ENCODE assay signal across 8 cellular contexts in genomic region chr3:47016934-47017435, GRCh38. TPM values are rescaled to one million over a fixed set of nuclear protein-coding genes. Genes with fewer than 3 reads are reported as not detected.
DNase-seq lines count a peak whose midpoint lies in the region; ATAC-seq and TF ChIP-seq lines count a peak whose summit lies in the region.

No MANE protein-coding gene starts in this region.

- H3K27me3 ChIP-seq in A673 (replicated peaks; ENCODE audit: insufficient read depth, low read depth, low read length, poor library complexity) (no peaks in the 10 kb centered on the region), Peyer's patch (no peaks in the 10 kb centered on the region), ovary (no peaks in the 10 kb centered on the region)

- H3K27me3 Mint-ChIP-seq in effector memory CD8-positive, alpha-beta T cell = no peaks in the 10 kb centered on the region

- no peaks in the 10 kb centered on the region for H3K9me3 Mint-ChIP-seq in effector memory CD8-positive, alpha-beta T cell

- H3K9me3 ChIP-seq in A673 (ENCODE audit: low read depth, low read length, poor library complexity, severe bottlenecking) (no peaks in the 10 kb centered on the region), Peyer's patch (no peaks in the 10 kb centered on the region), ovary (no peaks in the 10 kb centered on the region)

- WGBS in ovary, 3 donors = 33 to 48% (median 39%) methylated on average over 1 of the region's 1 CpG

- H3K36me3 Mint-ChIP-seq in effector memory CD8-positive, alpha-beta T cell (ENCODE audit: insufficient read depth) = peaks cover 40% of the 10 kb centered on the region

- H3K4me1 ChIP-seq in A673 (ENCODE audit: insufficient read depth, low read length, poor library complexity, severe bottlenecking) = peaks cover 15% of the 10 kb centered on the region
- peaks cover 0 to 13% (median 9%) of the 10 kb centered on the region in 4 donors for H3K4me1 ChIP-seq in Peyer's patch
- no peaks in the 10 kb centered on the region for H3K4me1 ChIP-seq in ovary (ENCODE audit: insufficient read depth)

- TF ChIP-seq CTCF in A673 (conservative IDR thresholded peaks at IDR 0.05; ENCODE audit: low read depth, low read length) (no peak), Peyer's patch (IDR thresholded peaks at IDR 0.05) (no peak), ovary (IDR thresholded peaks at IDR 0.05) (no peak)

- H3K27ac ChIP-seq in A673 (ENCODE audit: low read depth, low read length, poor library complexity, severe bottlenecking) = no peak overlapping the region
- H3K27ac ChIP-seq in Peyer's patch = peak overlapping the region; percentile 12 to 62 (median 42)
- no peak overlapping the region for H3K27ac ChIP-seq in ovary

- no peak for TF ChIP-seq EP300 in ovary (IDR thresholded peaks at IDR 0.05)

- intact Hi-C loops in A673 (cut with micrococcal nuclease; ENCODE audit: unreplicated experiment) (no loop called here), ovary (cut with DNase I) (loop anchor here in 2 of 4 donors (10.0 kb wide), 1 partner anchor 148 kb away; the partner anchor contains the start of gene SETD2 (in 2 of the 2))

- TF ChIP-seq POLR2A in Peyer's patch (IDR thresholded peaks at IDR 0.05) (no peak), ovary (IDR thresholded peaks at IDR 0.05) (no peak)

- no TSS peak for BruUV-seq in A673 (replicated peaks; lab: Mats Ljungman, UMichigan)

- ATAC-seq in GM18868 (IDR thresholded peaks at IDR 0.05; ENCODE audit: unreplicated experiment) = peak; percentile 58
- peak; percentile 82 for ATAC-seq in effector memory CD8-positive, alpha-beta T cell (replicated peaks)

- DNase-seq in A673 (ENCODE audit: low spot score) (peak; percentile 25), Peyer's patch (peak in 2 of 3 donors; percentile 52 to 72), NCI-H1694 treated with DMSO at 0.1 percent for 48 hours (lab: John Stamatoyannopoulos, UW) (no peak), NCI-H2107 (lab: John Stamatoyannopoulos, UW) (no peak), ovary (no peak)
- DNase-seq in effector memory CD8-positive, alpha-beta T cell = peak in 2 of 3 experiments; percentile 27 to 44
- DNase-seq in stimulated activated CD8-positive, alpha-beta memory T cell treated with anti-CD3 and anti-CD28 coated beads, Interleukin-4, amount 100 ng/mL, for 48 hours = peak; percentile 51

- no peak overlapping the region for H3K4me3 ChIP-seq in A673 (ENCODE audit: low read depth, low read length, poor library complexity, severe bottlenecking)
- H3K4me3 ChIP-seq in Peyer's patch = no peak overlapping the region
- no peak overlapping the region for H3K4me3 ChIP-seq in ovary

- POLR2A ChIA-PET in A673 (lab: Charles Lee; ENCODE audit: low non-redundant PET) = no interaction called here

- peaks cover 35 to 41% of the 10 kb centered on the region in 2 donors for H3K4me1 Mint-ChIP-seq in effector memory CD8-positive, alpha-beta T cell (ENCODE audit: low read depth in 2 of 2)

- H3K36me3 ChIP-seq in A673 (ENCODE audit: insufficient read depth, low read length, poor library complexity, severe bottlenecking) (no peaks in the 10 kb centered on the region), Peyer's patch (peaks cover 0 to 41% (median 0%) of the 10 kb centered on the region in 3 donors), ovary (no peaks in the 10 kb centered on the region)

- H3K27ac Mint-ChIP-seq in effector memory CD8-positive, alpha-beta T cell = peak overlapping the region; percentile 91 to 95

- H3K4me3 Mint-ChIP-seq in effector memory CD8-positive, alpha-beta T cell = peak overlapping the region; percentile 42 to 48

- CTCF ChIA-PET in A673 (lab: Charles Lee) = no interaction called here

RNA-seq across cellular contexts. Expression of gene NBEAL2, which starts 37.5 kb away (rescaled TPM):
- total RNA-seq in A673 (2021) (15.7 and 17.8 TPM in 2 replicates), Peyer's patch (100 to 1,000 TPM; 111 to 304 (median 229) TPM), ovary (10 to 100 TPM in 6 of 7 donors, 1 to 10 TPM in 1; 9.4 to 19.1 (median 14.0) TPM)
- polyA plus RNA-seq in ovary = 10 to 100 TPM in 1 of 2 donors, 1 to 10 TPM in 1; 3.4 to 13.7 TPM

RNA-seq across cellular contexts. Expression of gene CCDC12, which starts 40.4 kb away (rescaled TPM):
- total RNA-seq in A673 (2021) (28.2 and 31.3 TPM in 2 replicates), Peyer's patch (10 to 100 TPM; 41.7 to 90.0 (median 59.2) TPM), ovary (10 to 100 TPM; 32.2 to 50.1 (median 42.3) TPM)
- 10 to 100 TPM; 34.7 to 66.7 TPM for polyA plus RNA-seq in ovary

Comparison
In these comparisons a context has a peak if more than half of its experiments do, and no peak if none do; other contexts are left out.
1. DNase-seq: peak in A673 (single experiment), Peyer's patch (2 of 3), effector memory CD8-positive, alpha-beta T cell (2 of 3) and stimulated activated CD8-positive, alpha-beta memory T cell treated with anti-CD3 and anti-CD28 coated beads, Interleukin-4, amount 100 ng/mL, for 48 hours (single experiment); none in NCI-H1694 treated with DMSO at 0.1 percent for 48 hours (single experiment), NCI-H2107 (single experiment) and ovary (0 of 5).
2. H3K27ac ChIP-seq: peak in Peyer's patch (4 of 4); none in A673 (single experiment) and ovary (0 of 2).